In the genomic region with DNA sequence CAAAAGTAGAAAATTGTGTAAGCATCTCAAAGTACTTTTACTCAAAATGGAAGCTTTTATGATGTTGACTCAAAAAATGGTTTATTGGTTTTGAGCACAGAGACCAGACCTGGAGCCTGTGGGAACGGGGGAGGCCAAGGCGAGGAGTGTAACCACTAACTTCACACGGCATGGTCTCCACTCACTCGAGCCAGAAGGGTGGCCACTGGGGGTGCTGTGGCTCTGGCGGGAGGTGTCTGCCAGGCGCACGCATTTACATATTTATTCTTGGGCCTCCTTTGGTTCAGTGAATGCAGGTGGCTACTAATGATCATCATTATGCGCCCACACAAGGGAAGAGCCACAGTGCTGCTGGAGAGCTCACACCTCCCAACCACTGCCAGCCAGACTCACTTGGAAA, we compare ENCODE assay signal across 12 cellular contexts.
A peak's percentile ranks its signal among the peaks of the same experiment; 100 is the strongest.
DNase-seq lines count a peak whose midpoint lies in the region; ATAC-seq and TF ChIP-seq lines count a peak whose summit lies in the region.
"Had no signal": no experiment of that assay in that cellular context is flagged by ENCODE, and none has a peak within 500 bp of the region (broad histone marks: within the 10 kb centered on the region; RNA-seq: fewer than 3 reads in every experiment).

No MANE protein-coding gene starts in this region.

- H2AK5ac ChIP-seq in H9 (ENCODE audit: insufficient read length, low read length) = no peak overlapping the region

- H4K5ac ChIP-seq in H9 (ENCODE audit: insufficient read length, low read depth, low read length) = no peak overlapping the region

- ATAC-seq in left lung (no peak), HG03460 (IDR thresholded peaks at IDR 0.05; ENCODE audit: unreplicated experiment) (no peak)
- ATAC-seq: activated CD8-positive, alpha-beta memory T cell treated with anti-CD3 and anti-CD28 coated beads, Interleukin-2, amount 10 ng/mL, durations not matched to agents 7 days and 5 days had no signal

- H2BK12ac ChIP-seq in H9 (ENCODE audit: insufficient read length, low read depth, low read length) = no peak overlapping the region

- peak overlapping the region; percentile 54 for H3K4me2 ChIP-seq in BLaER1
- no peak overlapping the region for H3K4me2 ChIP-seq in H9 (ENCODE audit: insufficient read depth, insufficient read length, low read length)

- H4K20me1 ChIP-seq in BLaER1 (peaks cover 100% of the 10 kb centered on the region), H9 (ENCODE audit: control insufficient read depth, insufficient read depth, insufficient read length) (no peaks in the 10 kb centered on the region)

- no CpG with 5 or more reads among the region's 8 CpGs for WGBS in H9 (ENCODE audit: extremely low coverage, insufficient read length, low lambda C conversion rate)

- no peak overlapping the region for H2BK5ac ChIP-seq in H9 (ENCODE audit: insufficient read length, low read length)

- H3K9me3 Mint-ChIP-seq in H9 = no peaks in the 10 kb centered on the region; a peak in 1 of 5 replicates

- no peak overlapping the region for H2AFZ ChIP-seq in H9 (ENCODE audit: low read length)

- TF ChIP-seq CTCF in H9 (conservative IDR thresholded peaks at IDR 0.05) (peak; percentile 68), fibroblast of villous mesenchyme (IDR thresholded peaks at IDR 0.05; ENCODE audit: insufficient read depth, low read depth, low read length) (peak; percentile 26), left lung (IDR thresholded peaks at IDR 0.05) (no peak)

- no peaks in the 10 kb centered on the region for H3K79me2 ChIP-seq in H9 (ENCODE audit: insufficient read depth, low read length)

- H3K56ac ChIP-seq in H9 (ENCODE audit: insufficient read length, low read depth, low read length) = no peak overlapping the region

- no peak overlapping the region for H3K27ac Mint-ChIP-seq in H9
- H3K27ac Mint-ChIP-seq: activated CD8-positive, alpha-beta memory T cell treated with anti-CD3 and anti-CD28 coated beads, Interleukin-2, amount 10 ng/mL, durations not matched to agents 7 days and 5 days; CD4-positive, CD25-positive, alpha-beta regulatory T cell had no signal

- H3K14ac ChIP-seq in H9 (ENCODE audit: insufficient read depth, low read length) = no peak overlapping the region

- H3K4me1 Mint-ChIP-seq in H9 = peaks cover 4 to 13% of the 10 kb centered on the region in 2 experiments; a peak in 2 of 4 replicates
- H3K4me1 Mint-ChIP-seq: activated CD8-positive, alpha-beta memory T cell treated with anti-CD3 and anti-CD28 coated beads, Interleukin-2, amount 10 ng/mL, durations not matched to agents 7 days and 5 days; CD4-positive, CD25-positive, alpha-beta regulatory T cell had no signal

- H2BK15ac ChIP-seq in H9 (ENCODE audit: low read depth, low read length) = no peak overlapping the region

- no peaks in the 10 kb centered on the region for H3K36me3 Mint-ChIP-seq in H9 (ENCODE audit: insufficient read depth in 1 of 3, low read depth in 3 of 3)
- H3K36me3 Mint-ChIP-seq: activated CD8-positive, alpha-beta memory T cell treated with anti-CD3 and anti-CD28 coated beads, Interleukin-2, amount 10 ng/mL, durations not matched to agents 7 days and 5 days; CD4-positive, CD25-positive, alpha-beta regulatory T cell had no signal

- H3K4me3 ChIP-seq in BLaER1 (no peak overlapping the region), fibroblast of villous mesenchyme (ENCODE audit: low read depth, low read length) (no peak overlapping the region), left lung (no peak overlapping the region)
- H3K4me3 ChIP-seq: breast epithelium had no signal

- H3K9ac ChIP-seq in BLaER1 (no peak overlapping the region), H9 (ENCODE audit: extremely low read depth, insufficient read length, low read length) (no peak overlapping the region)

- H3K27me3 ChIP-seq in BLaER1 = no peaks in the 10 kb centered on the region
- H3K27me3 ChIP-seq in H9 (ENCODE audit: insufficient read depth, low read length) = peaks cover 4% of the 10 kb centered on the region; the same call in 1 of the 2 replicates
- no peaks in the 10 kb centered on the region for H3K27me3 ChIP-seq in left lung
- H3K27me3 ChIP-seq: breast epithelium had no signal

- no peak overlapping the region for H4K91ac ChIP-seq in H9 (ENCODE audit: insufficient read length, low read depth, low read length)

- no peaks in the 10 kb centered on the region for H3K23me2 ChIP-seq in H9 (ENCODE audit: insufficient read length, low read depth, low read length, poor library complexity, severe bottlenecking)

- DNase-seq in H9 (peak; percentile 57), NCI-H69 (lab: John Stamatoyannopoulos, UW) (peak; percentile 91), fibroblast of villous mesenchyme (ENCODE audit: low read depth) (no peak), GM03348 (ENCODE audit: low spot score) (no peak), DMS114 treated with DMSO at 0.1 percent for 48 hours (lab: John Stamatoyannopoulos, UW; ENCODE audit: unreplicated experiment) (no peak), left lung (no peak)
- DNase-seq: activated CD8-positive, alpha-beta memory T cell treated with anti-CD3 and anti-CD28 coated beads, Interleukin-2, amount 10 ng/mL, durations not matched to agents 7 days and 5 days; CD4-positive, CD25-positive, alpha-beta regulatory T cell; SW 1271 had no signal

- no peak overlapping the region for H2BK120ac ChIP-seq in H9 (ENCODE audit: low read depth, low read length, poor library complexity, severe bottlenecking)

- H3K9me3 ChIP-seq in BLaER1 (no peaks in the 10 kb centered on the region), H9 (ENCODE audit: control insufficient read depth, low read depth, low read length) (no peaks in the 10 kb centered on the region), left lung (no peaks in the 10 kb centered on the region)
- H3K9me3 ChIP-seq: breast epithelium had no signal

- H2BK20ac ChIP-seq in H9 (ENCODE audit: low read depth, low read length, poor library complexity, severe bottlenecking) = no peak overlapping the region

- H3K27ac ChIP-seq in BLaER1 = no peak overlapping the region; the same call in 1 of the 2 replicates
- H3K27ac ChIP-seq in H9 (ENCODE audit: insufficient read length, low read depth, low read length) = no peak overlapping the region
- no peak overlapping the region for H3K27ac ChIP-seq in left lung
- H3K27ac ChIP-seq: breast epithelium had no signal

- H3K36me3 ChIP-seq in BLaER1 = peaks cover 4% of the 10 kb centered on the region; the same call in 1 of the 2 replicates
- H3K36me3 ChIP-seq in left lung = no peaks in the 10 kb centered on the region
- H3K36me3 ChIP-seq: breast epithelium had no signal

- no peak overlapping the region for H4K8ac ChIP-seq in H9 (replicated peaks; ENCODE audit: insufficient read length, low read depth, low read length)

- peaks cover 71% of the 10 kb centered on the region for H3K27me3 Mint-ChIP-seq in H9 (ENCODE audit: low read depth)
- H3K27me3 Mint-ChIP-seq: activated CD8-positive, alpha-beta memory T cell treated with anti-CD3 and anti-CD28 coated beads, Interleukin-2, amount 10 ng/mL, durations not matched to agents 7 days and 5 days; CD4-positive, CD25-positive, alpha-beta regulatory T cell had no signal

- no peaks in the 10 kb centered on the region for H3K79me1 ChIP-seq in H9 (ENCODE audit: insufficient read depth, low read depth, low read length, poor library complexity, severe bottlenecking)

- H3K4ac ChIP-seq in H9 (ENCODE audit: low read depth, low read length) = no peak overlapping the region

- H3K18ac ChIP-seq in H9 (ENCODE audit: insufficient read length, low read depth, low read length) = no peak overlapping the region

- no peak overlapping the region for H3K23ac ChIP-seq in H9 (ENCODE audit: insufficient read length, low read depth, low read length)

- H3K4me3 Mint-ChIP-seq in H9 = no peak overlapping the region
- H3K4me3 Mint-ChIP-seq: activated CD8-positive, alpha-beta memory T cell treated with anti-CD3 and anti-CD28 coated beads, Interleukin-2, amount 10 ng/mL, durations not matched to agents 7 days and 5 days; CD4-positive, CD25-positive, alpha-beta regulatory T cell had no signal

- H3T11ph ChIP-seq in H9 (ENCODE audit: low read length) = no peak overlapping the region

- peaks cover 80% of the 10 kb centered on the region for H3K4me1 ChIP-seq in BLaER1
- H3K4me1 ChIP-seq in H9 (ENCODE audit: insufficient read depth, low read length) = no peaks in the 10 kb centered on the region
- H3K4me1 ChIP-seq in left lung = peaks cover 6 to 15% of the 10 kb centered on the region in 2 donors
- H3K4me1 ChIP-seq: breast epithelium had no signal

- intact Hi-C loops in left lung (cut with DNase I) = no loop called here

Comparison
In these comparisons a context has a peak if more than half of its experiments do, and no peak if none do; other contexts are left out.
1. DNase-seq: peak in H9 (single experiment) and NCI-H69 (single experiment); none in fibroblast of villous mesenchyme (single experiment), GM03348 (single experiment), DMS114 treated with DMSO at 0.1 percent for 48 hours (single experiment) and left lung (0 of 2).
2. CTCF ChIP-seq: peak in H9 (single experiment) and fibroblast of villous mesenchyme (single experiment); none in left lung (0 of 2).